12 cellular contexts compared by ENCODE assay signal in genomic region chr6:112690497-112691202, GRCh38.
A peak's percentile ranks its signal among the peaks of the same experiment; 100 is the strongest.
DNase-seq lines count a peak whose midpoint lies in the region; ATAC-seq, FAIRE-seq and TF ChIP-seq lines count a peak whose summit lies in the region.
"Had no signal": no experiment of that assay in that cellular context is flagged by ENCODE, and none has a peak within 500 bp of the region (broad histone marks: within the 10 kb centered on the region; RNA-seq: fewer than 3 reads in every experiment).

No MANE protein-coding gene starts in this region.

- no peaks in the 10 kb centered on the region for H3K27me3 ChIP-seq in K562 (ENCODE audit: control insufficient read depth in 2 of 2, insufficient read depth in 2 of 2, low read length in 2 of 2)
- H3K27me3 ChIP-seq: ascending aorta had no signal

- H3K27ac ChIP-seq in K562 (ENCODE audit: extremely low read depth, low read depth, low read length) (peak overlapping the region; percentile 39; the same call in 2 of the 3 replicates), mesodermal cell (ENCODE audit: low read depth, low read length, severe bottlenecking) (peak overlapping the region; percentile 30)
- H3K27ac ChIP-seq: ascending aorta had no signal

- H3K27ac Mint-ChIP-seq in stimulated activated naive B cell treated with anti-CD40 and anti-IgM and Interleukin-4, amounts not matched to agents 10 μg/mL and 1 μg/mL and 100 μg/mL, for 72 hours = no peak overlapping the region
- H3K27ac Mint-ChIP-seq: stimulated activated naive CD8-positive, alpha-beta T cell treated with anti-CD3 and anti-CD28 coated beads, Interleukin-15, Interleukin-2, amounts not matched to agents 100 ng/mL and 50 ng/mL, for 24 hours; T-helper 2 cell treated with Interferon-gamma antibody and Interleukin-4, amounts not matched to agents 5 μg/mL and 100 μg/mL, for 36 hours had no signal

- BruUV-seq in K562 (replicated peaks; lab: Mats Ljungman, UMichigan) = no TSS peak

- ATAC-seq in K562 (no peak; the same call in 2 of the 3 replicates), HG02884 (IDR thresholded peaks at IDR 0.05; ENCODE audit: unreplicated experiment) (no peak)
- no peak for ATAC-seq in stimulated activated naive B cell treated with anti-CD40 and anti-IgM and Interleukin-4, amounts not matched to agents 10 μg/mL and 1 μg/mL and 100 μg/mL, for 72 hours (replicated peaks)

- TF ChIP-seq CTCF in K562 (IDR thresholded peaks at IDR 0.05 in 2 of 3, conservative IDR thresholded peaks at IDR 0.05 in 1 of 3; ENCODE audit: insufficient read depth in 2 of 3, low read depth in 1 of 3, low read length in 3 of 3) = no peak

- 11% methylated on average over 6 of the region's 6 CpGs for WGBS in K562 (ENCODE audit: insufficient coverage, low coverage, missing lambda C conversion rate)
- 86 to 87% methylated on average over 4 of the region's 6 CpGs for WGBS in mesodermal cell (ENCODE audit: insufficient coverage in 2 of 2), 2 experiments

- no peak for TF ChIP-seq EP300 in K562 (IDR thresholded peaks at IDR 0.05; ENCODE audit: low read length)

- peaks cover 0 to 3% of the 10 kb centered on the region in 2 donors for H3K4me1 Mint-ChIP-seq in stimulated activated naive B cell treated with anti-CD40 and anti-IgM and Interleukin-4, amounts not matched to agents 10 μg/mL and 1 μg/mL and 100 μg/mL, for 72 hours

- no peaks in the 10 kb centered on the region for H3K9me1 ChIP-seq in K562 (ENCODE audit: control insufficient read depth, insufficient read depth, low read length)

- H3K4me1 ChIP-seq in K562 (replicated peaks in 1 of 2; ENCODE audit: control insufficient read depth in 2 of 2, insufficient read depth in 2 of 2, low read length in 2 of 2) (no peaks in the 10 kb centered on the region), mesodermal cell (ENCODE audit: control insufficient read depth, insufficient read depth, low read length, poor library complexity, severe bottlenecking) (peaks cover 3% of the 10 kb centered on the region)
- H3K4me1 ChIP-seq: ascending aorta had no signal

- no peak for FAIRE-seq in K562 (lab: Jason Lieb, UNC)

- intact Hi-C loops in K562 (cut with micrococcal nuclease) = no loop called here
- intact Hi-C loops in posterior cingulate gyrus (cut with DNase I) = no loop called here

- H3K36me3 ChIP-seq in K562 (ENCODE audit: control insufficient read depth, insufficient read depth, low read length) (no peaks in the 10 kb centered on the region), mesodermal cell (ENCODE audit: control insufficient read depth, insufficient read depth, low read length) (no peaks in the 10 kb centered on the region)
- H3K36me3 ChIP-seq: ascending aorta had no signal

- H3K79me2 ChIP-seq in K562 (ENCODE audit: control insufficient read depth, insufficient read depth, low read length) = no peaks in the 10 kb centered on the region

- H3K9me3 Mint-ChIP-seq in stimulated activated naive B cell treated with anti-CD40 and anti-IgM and Interleukin-4, amounts not matched to agents 10 μg/mL and 1 μg/mL and 100 μg/mL, for 72 hours = no peaks in the 10 kb centered on the region
- H3K9me3 Mint-ChIP-seq: stimulated activated naive CD8-positive, alpha-beta T cell treated with anti-CD3 and anti-CD28 coated beads, Interleukin-15, Interleukin-2, amounts not matched to agents 100 ng/mL and 50 ng/mL, for 24 hours; T-helper 2 cell treated with Interferon-gamma antibody and Interleukin-4, amounts not matched to agents 5 μg/mL and 100 μg/mL, for 36 hours had no signal

- no peaks in the 10 kb centered on the region for H3K36me3 Mint-ChIP-seq in stimulated activated naive B cell treated with anti-CD40 and anti-IgM and Interleukin-4, amounts not matched to agents 10 μg/mL and 1 μg/mL and 100 μg/mL, for 72 hours

- H3K9ac ChIP-seq in K562 (ENCODE audit: insufficient read depth in 1 of 2, low read depth in 2 of 2, low read length in 2 of 2) = peak overlapping the region in 1 of 2 experiments; percentile 38; a peak in 1 of 4 replicates

- CTCF ChIA-PET in K562 (lab: Yijun Ruan, JAX; ENCODE audit: low intra/inter-chr PET ratio) = no interaction called here

- peak overlapping the region; percentile 17; the same call in 1 of the 2 replicates for H3K4me2 ChIP-seq in K562 (ENCODE audit: insufficient read depth, low read length)

- TF ChIP-seq RAD21 in K562 (CRISPR knock-in tag; conservative IDR thresholded peaks at IDR 0.05 in 1 of 2, IDR thresholded peaks at IDR 0.05 in 1 of 2) = no peak

- no peaks in the 10 kb centered on the region for H4K20me1 ChIP-seq in K562 (replicated peaks; ENCODE audit: control insufficient read depth, insufficient read depth, low read length)

- in situ Hi-C loops in K562 (cut with MboI) = no loop called here

- H3K4me3 ChIP-seq in K562 (no peak overlapping the region), mesodermal cell (ENCODE audit: extremely low read depth, insufficient read depth, low read length, poor library complexity, severe bottlenecking) (no peak overlapping the region)
- H3K4me3 ChIP-seq: ascending aorta had no signal

- H3K4me3 Mint-ChIP-seq in stimulated activated naive B cell treated with anti-CD40 and anti-IgM and Interleukin-4, amounts not matched to agents 10 μg/mL and 1 μg/mL and 100 μg/mL, for 72 hours = no peak overlapping the region
- H3K4me3 Mint-ChIP-seq: stimulated activated naive CD8-positive, alpha-beta T cell treated with anti-CD3 and anti-CD28 coated beads, Interleukin-15, Interleukin-2, amounts not matched to agents 100 ng/mL and 50 ng/mL, for 24 hours; T-helper 2 cell treated with Interferon-gamma antibody and Interleukin-4, amounts not matched to agents 5 μg/mL and 100 μg/mL, for 36 hours had no signal

- POLR2A ChIA-PET in K562 (lab: Yijun Ruan, JAX) = interaction anchor here (1.3 kb wide), 1 partner anchor 10 kb away, joined by 4 read pairs; no protein-coding TSS in a partner anchor

- peak; percentile 2 for DNase-seq in DMS79 (lab: John Stamatoyannopoulos, UW)
- peak; percentile 56 for DNase-seq in NCI-H1436 treated with DMSO at 0.1 percent for 48 hours (lab: John Stamatoyannopoulos, UW)
- DNase-seq in K562 (ENCODE audit: extremely low read depth in 1 of 4, low spot score in 3 of 4) = peak in 1 of 4 experiments; percentile 26
- DNase-seq in stimulated activated naive B cell treated with anti-CD40 and anti-IgM and Interleukin-4, amounts not matched to agents 10 μg/mL and 1 μg/mL and 100 μg/mL, for 72 hours = no peak
- no peak for DNase-seq in NOMO-1 treated with DMSO at 0.1 percent for 48 hours (lab: John Stamatoyannopoulos, UW; ENCODE audit: unreplicated experiment)
- no peak for DNase-seq in posterior cingulate gyrus
- DNase-seq: midbrain had no signal

- no peaks in the 10 kb centered on the region for H3K9me3 ChIP-seq in K562 (replicated peaks; ENCODE audit: control insufficient read depth, insufficient read depth, low read depth, low read length)
- H3K9me3 ChIP-seq in mesodermal cell (ENCODE audit: control insufficient read depth, low read length) = no peaks in the 10 kb centered on the region
- H3K9me3 ChIP-seq: ascending aorta had no signal

- TF ChIP-seq POLR2A in K562 (conservative IDR thresholded peaks at IDR 0.05) = no peak

- H2AFZ ChIP-seq in K562 (ENCODE audit: low read depth, low read length) = peak overlapping the region; percentile 54; the same call in 1 of the 2 replicates

- H3K27me3 Mint-ChIP-seq in stimulated activated naive B cell treated with anti-CD40 and anti-IgM and Interleukin-4, amounts not matched to agents 10 μg/mL and 1 μg/mL and 100 μg/mL, for 72 hours = no peaks in the 10 kb centered on the region
- H3K27me3 Mint-ChIP-seq: stimulated activated naive CD8-positive, alpha-beta T cell treated with anti-CD3 and anti-CD28 coated beads, Interleukin-15, Interleukin-2, amounts not matched to agents 100 ng/mL and 50 ng/mL, for 24 hours had no signal

TF ChIP-seq in K562, 482 proteins besides CTCF, POLR2A, EP300 and RAD21 (continues in another document):
- peak; percentile 14; the same call in 1 of the 2 replicates for TF ChIP-seq CBFA2T2 (conservative IDR thresholded peaks at IDR 0.05)
- TF ChIP-seq CBFA2T3 (IDR thresholded peaks at IDR 0.05) = peak; percentile 47; the same call in 1 of the 2 replicates
- TF ChIP-seq MAFF (IDR thresholded peaks at IDR 0.05; ENCODE audit: low read length) = no peak
- TF ChIP-seq MEIS2 (IDR thresholded peaks at IDR 0.05; ENCODE audit: partially characterized antibody) = peak; percentile 81
- TF ChIP-seq TFE3 (CRISPR knock-in tag; IDR thresholded peaks at IDR 0.05) = peak; percentile 38; the same call in 1 of the 2 replicates
- TF ChIP-seq CREB3L1 (IDR thresholded peaks at IDR 0.05; ENCODE audit: borderline replicate concordance, low read depth) = no peak

Comparison
In these comparisons a context has a peak if more than half of its experiments do, and no peak if none do; other contexts are left out.
1. DNase-seq: peak in DMS79 (single experiment) and NCI-H1436 treated with DMSO at 0.1 percent for 48 hours (single experiment); none in stimulated activated naive B cell treated with anti-CD40 and anti-IgM and Interleukin-4, amounts not matched to agents 10 μg/mL and 1 μg/mL and 100 μg/mL, for 72 hours (single experiment), NOMO-1 treated with DMSO at 0.1 percent for 48 hours (single experiment) and posterior cingulate gyrus (0 of 10).